Comparison of ENCODE assay signal across 20 cellular contexts in the genomic region with DNA sequence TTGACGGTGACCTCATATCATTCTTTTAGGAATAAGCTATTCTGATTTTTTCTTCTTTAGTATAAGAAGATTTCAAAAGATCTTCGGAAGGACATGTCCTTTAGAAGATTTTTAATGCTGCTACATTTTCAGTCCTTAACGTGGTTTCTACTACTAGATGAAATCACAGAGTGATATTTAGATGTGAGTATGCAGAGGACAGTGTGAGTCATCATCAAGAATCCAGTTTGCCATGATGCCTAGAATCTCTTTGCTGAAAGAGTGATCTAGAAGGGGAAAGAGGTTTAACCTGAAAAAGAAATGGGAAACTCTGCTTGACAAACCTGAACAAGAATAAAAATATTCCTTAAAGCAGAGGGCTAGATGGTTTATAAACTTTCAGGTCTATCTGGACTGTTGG. TPM values are rescaled to one million over a fixed set of nuclear protein-coding genes. Genes with fewer than 3 reads are reported as not detected.
"Had no signal": no experiment of that assay in that cellular context is flagged by ENCODE, and none has a peak within 500 bp of the region (broad histone marks: within the 10 kb centered on the region; RNA-seq: fewer than 3 reads in every experiment).

No MANE protein-coding gene starts in this region.

- H3K36me3 ChIP-seq: neutrophil had no signal

- H3K9ac ChIP-seq: parathyroid adenoma had no signal

- H3K79me2 ChIP-seq: parathyroid adenoma had no signal

- H3K4me1 Mint-ChIP-seq: activated naive CD4-positive, alpha-beta T cell treated with anti-CD3 and anti-CD28 coated beads, Interleukin-2, amount 50 U/mL, for 24 hours; brain; memory B cell; naive thymus-derived CD8-positive, alpha-beta T cell; stimulated activated effector memory CD8-positive, alpha-beta T cell treated with anti-CD3 and anti-CD28 coated beads, Interleukin-12 subunit alpha, Interleukin-12 subunit beta, amount 100 ng/mL, for 72 hours had no signal

- H3K4me3 Mint-ChIP-seq: activated CD8-positive, alpha-beta T cell treated with anti-CD3 and anti-CD28 coated beads for 36 hours; activated naive CD4-positive, alpha-beta T cell treated with anti-CD3 and anti-CD28 coated beads, Interleukin-2, amount 50 U/mL, for 24 hours; activated T-cell treated with anti-CD3 and anti-CD28 coated beads, Interleukin-2, amount 50 U/mL, for 4 hours; brain; effector memory CD8-positive, alpha-beta T cell; memory B cell; naive thymus-derived CD8-positive, alpha-beta T cell; stimulated activated effector memory CD8-positive, alpha-beta T cell treated with anti-CD3 and anti-CD28 coated beads, Interleukin-12 subunit alpha, Interleukin-12 subunit beta, amount 100 ng/mL, for 72 hours had no signal

- H3K9me3 Mint-ChIP-seq: activated CD8-positive, alpha-beta T cell treated with anti-CD3 and anti-CD28 coated beads for 36 hours; activated naive CD4-positive, alpha-beta T cell treated with anti-CD3 and anti-CD28 coated beads, Interleukin-2, amount 50 U/mL, for 24 hours; activated T-cell treated with anti-CD3 and anti-CD28 coated beads, Interleukin-2, amount 50 U/mL, for 4 hours; brain; effector memory CD8-positive, alpha-beta T cell; memory B cell; naive thymus-derived CD8-positive, alpha-beta T cell; stimulated activated effector memory CD8-positive, alpha-beta T cell treated with anti-CD3 and anti-CD28 coated beads, Interleukin-12 subunit alpha, Interleukin-12 subunit beta, amount 100 ng/mL, for 72 hours had no signal

- ATAC-seq: activated CD8-positive, alpha-beta T cell treated with anti-CD3 and anti-CD28 coated beads for 36 hours; activated T-cell treated with anti-CD3 and anti-CD28 coated beads, Interleukin-2, amount 50 U/mL, for 4 hours; effector memory CD8-positive, alpha-beta T cell; left ventricle myocardium superior; mucosa of descending colon; naive thymus-derived CD8-positive, alpha-beta T cell; stimulated activated effector memory CD8-positive, alpha-beta T cell treated with anti-CD3 and anti-CD28 coated beads, Interleukin-12 subunit alpha, Interleukin-12 subunit beta, amount 100 ng/mL, for 72 hours had no signal

- H3K27ac ChIP-seq: epithelial cell of prostate, neutrophil, parathyroid adenoma had no signal

- H3K4me3 ChIP-seq: mucosa of descending colon had no signal

- H2AFZ ChIP-seq: parathyroid adenoma had no signal

- H3K36me3 Mint-ChIP-seq: activated naive CD4-positive, alpha-beta T cell treated with anti-CD3 and anti-CD28 coated beads, Interleukin-2, amount 50 U/mL, for 24 hours; brain; memory B cell; naive thymus-derived CD8-positive, alpha-beta T cell; stimulated activated effector memory CD8-positive, alpha-beta T cell treated with anti-CD3 and anti-CD28 coated beads, Interleukin-12 subunit alpha, Interleukin-12 subunit beta, amount 100 ng/mL, for 72 hours had no signal

- DNase-seq: activated CD4-positive, alpha-beta T cell treated with anti-CD3 and anti-CD28 coated beads for 4 hours; activated CD8-positive, alpha-beta T cell treated with anti-CD3 and anti-CD28 coated beads for 36 hours; activated effector memory CD4-positive, alpha-beta T cell treated with Interleukin-2 at 50 U/mL for 16 hours; activated T-cell treated with anti-CD3 and anti-CD28 coated beads, Interleukin-2, amount 50 U/mL, for 4 hours; dermis blood vessel endothelial cell; effector memory CD8-positive, alpha-beta T cell; hippocampal formation; left ventricle myocardium superior; mucosa of descending colon; naive thymus-derived CD8-positive, alpha-beta T cell; retina had no signal

- H3K9me3 ChIP-seq: mucosa of descending colon, neutrophil had no signal

- H3K27ac Mint-ChIP-seq: activated CD8-positive, alpha-beta T cell treated with anti-CD3 and anti-CD28 coated beads for 36 hours; activated naive CD4-positive, alpha-beta T cell treated with anti-CD3 and anti-CD28 coated beads, Interleukin-2, amount 50 U/mL, for 24 hours; brain; effector memory CD8-positive, alpha-beta T cell; memory B cell; naive thymus-derived CD8-positive, alpha-beta T cell; stimulated activated effector memory CD8-positive, alpha-beta T cell treated with anti-CD3 and anti-CD28 coated beads, Interleukin-12 subunit alpha, Interleukin-12 subunit beta, amount 100 ng/mL, for 72 hours had no signal

RNA-seq across cellular contexts. Expression of a gene that starts 43.2 kb away (rescaled TPM):
- total RNA-seq: activated CD8-positive, alpha-beta T cell treated with anti-CD3 and anti-CD28 coated beads for 36 hours; activated T-cell treated with anti-CD3 and anti-CD28 coated beads, Interleukin-2, amount 50 U/mL, for 4 hours; kidney epithelial cell; left ventricle myocardium superior; naive thymus-derived CD8-positive, alpha-beta T cell; T-helper 1 cell treated with Interleukin-12 subunit alpha and Interleukin-12 subunit beta and Interleukin-4 antibody, amounts not matched to agents 30 ng/mL and 1 ng/mL, for 36 hours had no signal
